8 cellular contexts compared by ENCODE assay signal in the genomic region with DNA sequence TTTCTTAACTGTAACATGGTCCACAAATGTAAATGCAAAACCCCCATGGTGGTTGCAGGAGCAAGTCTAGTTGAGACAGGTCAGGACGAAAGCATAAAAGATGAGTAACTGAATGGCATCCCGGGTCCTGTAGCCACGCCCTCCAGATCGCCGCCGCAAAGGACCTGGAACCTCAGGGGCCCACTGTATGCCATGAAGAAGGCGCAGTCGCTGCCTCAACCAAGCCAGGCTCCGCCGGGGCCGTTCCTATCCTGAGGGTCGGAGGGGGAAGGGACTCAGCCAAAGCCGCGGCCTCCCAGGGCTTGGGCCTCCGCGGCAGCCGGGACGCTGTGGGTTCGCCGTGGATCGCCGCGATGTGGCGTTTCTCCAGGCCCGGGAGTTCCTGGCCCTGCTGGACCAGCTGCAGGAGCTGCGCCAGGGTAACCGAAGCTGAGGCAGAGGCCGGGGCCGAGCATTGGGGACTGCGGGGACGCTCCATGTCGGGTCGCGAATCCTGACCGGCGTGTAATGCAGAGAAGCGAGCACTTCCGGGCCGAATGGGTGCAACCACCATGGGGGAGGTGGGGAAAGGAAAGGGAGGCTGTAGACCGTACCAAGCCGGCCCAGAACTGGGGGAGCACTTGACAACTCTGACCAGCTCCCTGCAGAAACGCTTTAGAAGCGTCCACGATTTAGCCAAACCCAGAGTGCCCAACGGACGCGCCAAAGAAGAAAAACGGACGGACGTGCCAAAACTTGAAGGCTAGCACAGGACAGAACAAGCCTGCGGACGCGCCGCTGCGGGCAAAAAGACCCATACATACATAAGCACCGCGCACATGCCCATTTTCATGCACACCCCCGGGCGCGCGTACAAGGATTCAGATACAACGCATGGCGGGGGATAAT. TPM values are rescaled to one million over a fixed set of nuclear protein-coding genes. Genes with fewer than 3 reads are reported as not detected.
A peak's percentile ranks its signal among the peaks of the same experiment; 100 is the strongest.
DNase-seq lines count a peak whose midpoint lies in the region; ATAC-seq and TF ChIP-seq lines count a peak whose summit lies in the region.

No MANE protein-coding gene starts in this region.

- H3K27ac Mint-ChIP-seq in T-helper 1 cell treated with Interleukin-12 subunit alpha and Interleukin-12 subunit beta and Interleukin-4 antibody, amounts not matched to agents 30 μg/mL and 1 μg/mL, for 36 hours, result peak overlapping the region; percentile 92

- H3K36me3 ChIP-seq in prostate gland, result peaks cover 4 to 6% of the 10 kb centered on the region in 2 donors

- peaks cover 17% of the 10 kb centered on the region for H3K36me3 Mint-ChIP-seq in T-helper 1 cell treated with Interleukin-12 subunit alpha and Interleukin-12 subunit beta and Interleukin-4 antibody, amounts not matched to agents 30 μg/mL and 1 μg/mL, for 36 hours (ENCODE audit: low read depth)

- peak overlapping the region; percentile 59 for H3K4me3 ChIP-seq in GM12875 (ENCODE audit: low read depth, low read length)
- peak overlapping the region; percentile 76 to 90 for H3K4me3 ChIP-seq in prostate gland

- H3K4me1 ChIP-seq in prostate gland (replicated peaks), result no peaks in the 10 kb centered on the region

- DNase-seq in NCI-H1436 (lab: John Stamatoyannopoulos, UW) (peak; percentile 86), amygdala (lab: John Stamatoyannopoulos, UW) (peak; percentile 50 to 94 (median 87)), left ventricle myocardium superior (peak; percentile 94), prostate gland (ENCODE audit: low spot score) (peak; percentile 91), ureter (ENCODE audit: low spot score) (peak; percentile 95)

- H3K4me3 Mint-ChIP-seq in T-helper 1 cell treated with Interleukin-12 subunit alpha and Interleukin-12 subunit beta and Interleukin-4 antibody, amounts not matched to agents 30 μg/mL and 1 μg/mL, for 36 hours, result peak overlapping the region; percentile 92

- TF ChIP-seq CTCF in GM12875 (IDR thresholded peaks at IDR 0.05; ENCODE audit: borderline replicate concordance, insufficient read depth, low read depth, low read length) (no peak), prostate gland (IDR thresholded peaks at IDR 0.05) (peak in 2 of 4 experiments; percentile 2 to 12)

- H3K27me3 Mint-ChIP-seq in T-helper 1 cell treated with Interleukin-12 subunit alpha and Interleukin-12 subunit beta and Interleukin-4 antibody, amounts not matched to agents 30 μg/mL and 1 μg/mL, for 36 hours (ENCODE audit: low read depth), result no peaks in the 10 kb centered on the region

- H3K27me3 ChIP-seq in prostate gland (replicated peaks; ENCODE audit: insufficient read depth), result no peaks in the 10 kb centered on the region

- H3K9me3 ChIP-seq in prostate gland, result no peaks in the 10 kb centered on the region

- peak; percentile 49 for TF ChIP-seq POLR2A in prostate gland (IDR thresholded peaks at IDR 0.05)

- intact Hi-C loops in left ventricle myocardium superior (cut with micrococcal nuclease), result no loop called here
- intact Hi-C loops in prostate gland (cut with DNase I), result no loop called here

- no peaks in the 10 kb centered on the region for H3K9me3 Mint-ChIP-seq in T-helper 1 cell treated with Interleukin-12 subunit alpha and Interleukin-12 subunit beta and Interleukin-4 antibody, amounts not matched to agents 30 μg/mL and 1 μg/mL, for 36 hours

- peak overlapping the region; percentile 78 to 86 for H3K27ac ChIP-seq in prostate gland

- peak; percentile 76 for ATAC-seq in HG02763 (IDR thresholded peaks at IDR 0.05; ENCODE audit: unreplicated experiment)
- ATAC-seq in left ventricle myocardium superior, result peak; percentile 98

- WGBS in prostate gland, result under 1% methylated on average over 61 of the region's 63 CpGs

- peaks cover 14% of the 10 kb centered on the region for H3K4me1 Mint-ChIP-seq in T-helper 1 cell treated with Interleukin-12 subunit alpha and Interleukin-12 subunit beta and Interleukin-4 antibody, amounts not matched to agents 30 μg/mL and 1 μg/mL, for 36 hours (ENCODE audit: low read depth)

RNA-seq across cellular contexts. Expression of gene RPL7L1, which starts 11.1 kb away (rescaled TPM):
- total RNA-seq in left ventricle myocardium superior (46.5 TPM), prostate gland (10 to 100 TPM; 79.0 to 79.8 TPM), ureter (73.4 TPM)

RNA-seq across cellular contexts. Expression of gene PTCRA, which starts 25.3 kb away (rescaled TPM):
- total RNA-seq in left ventricle myocardium superior (not detected), prostate gland (not detected), ureter (0.55 TPM)

RNA-seq across cellular contexts. Expression of gene CNPY3, which starts 38.7 kb away (rescaled TPM):
- total RNA-seq in left ventricle myocardium superior, result 19.5 TPM
- total RNA-seq in prostate gland, result 10 to 100 TPM; 52.3 to 68.5 TPM
- total RNA-seq in ureter, result 45.6 TPM

Comparison
In these comparisons a context has a peak if more than half of its experiments do, and no peak if none do; other contexts are left out.
1. Peak in every context shown above with its lines: DNase-seq, ATAC-seq, H3K4me3 ChIP-seq and H3K27ac ChIP-seq.